In genomic region chr6:133512410-133513016, GRCh38 we compare ENCODE assay signal across 7 cellular contexts.
A peak's percentile ranks its signal among the peaks of the same experiment; 100 is the strongest.
DNase-seq lines count a peak whose midpoint lies in the region; ATAC-seq, FAIRE-seq and TF ChIP-seq lines count a peak whose summit lies in the region.

No MANE protein-coding gene starts in this region.

- H3K27ac ChIP-seq in RWPE2 (ENCODE audit: poor library complexity, severe bottlenecking) (no peak overlapping the region), H1 (ENCODE audit: low read depth, low read length) (no peak overlapping the region), upper lobe of right lung (no peak overlapping the region)

- H2BK5ac ChIP-seq in H1 (ENCODE audit: low read depth, low read length): no peak overlapping the region

- H3K14ac ChIP-seq in H1 (ENCODE audit: insufficient read length): no peak overlapping the region

- 52% methylated on average over 4 of the region's 4 CpGs; no CpG with 5 or more reads in 1 of the 2 experiments for WGBS in H1 (ENCODE audit: extremely low coverage in 1 of 2, insufficient coverage in 1 of 2, insufficient read length in 1 of 2, insufficient replicate concordance in 2 of 2, low coverage in 1 of 2, low lambda C conversion rate in 2 of 2, missing lambda C conversion rate in 1 of 2), 2 experiments

- peak; percentile 18 for DNase-seq in GM10266 (ENCODE audit: extremely low spot score)
- DNase-seq in HS-27A (ENCODE audit: low read depth): peak; percentile 45
- DNase-seq in RWPE2 (ENCODE audit: low spot score): no peak
- DNase-seq in H1 (ENCODE audit: low read depth in 1 of 2, low spot score in 2 of 2): peak in 1 of 2 experiments; percentile 68
- DNase-seq in middle frontal gyrus (ENCODE audit: extremely low spot score, low spot score): peak; percentile 23
- no peak for DNase-seq in upper lobe of right lung

- ATAC-seq in RWPE2 (ENCODE audit: low read depth): peak; percentile 59; the same call in 1 of the 3 replicates
- ATAC-seq in upper lobe of right lung: peak; percentile 71
- no peak for ATAC-seq in GM19455 (IDR thresholded peaks at IDR 0.05; ENCODE audit: unreplicated experiment)

- H2BK20ac ChIP-seq in H1 (ENCODE audit: low read length): no peak overlapping the region

- no peaks in the 10 kb centered on the region for H3K79me2 ChIP-seq in H1 (ENCODE audit: control insufficient read depth in 1 of 2, insufficient read depth in 2 of 2, low read length in 2 of 2)

- H2BK15ac ChIP-seq in H1 (ENCODE audit: low read length): 0 out of 2 replicates have a peak overlapping the region, but pooled peaks have one; percentile 61

- intact Hi-C loops in upper lobe of right lung (cut with DNase I): loop anchor here (10.0 kb wide), 1 partner anchor 328 kb away; no protein-coding TSS in a partner anchor

- TF ChIP-seq CTCF in GM10266 (IDR thresholded peaks at IDR 0.05; ENCODE audit: control insufficient read depth, insufficient read depth, low read depth, missing control alignments) (peak; percentile 54), RWPE2 (IDR thresholded peaks at IDR 0.05; ENCODE audit: poor library complexity, severe bottlenecking) (peak; percentile 82), H1 (IDR thresholded peaks at IDR 0.05; ENCODE audit: control extremely low read depth in 1 of 3, insufficient read depth in 1 of 3, low read depth in 1 of 3, low read length in 3 of 3) (peak; percentile 3 to 72 (median 68)), upper lobe of right lung (IDR thresholded peaks at IDR 0.05) (peak; percentile 54)

- no peaks in the 10 kb centered on the region for H3K79me1 ChIP-seq in H1 (ENCODE audit: low read depth, low read length)

- H3K9ac ChIP-seq in H1 (replicated peaks in 1 of 4; ENCODE audit: extremely low read depth in 1 of 4, low read depth in 3 of 4, low read length in 3 of 4): no peak overlapping the region

- no peak for TF ChIP-seq POLR2A in H1 (IDR thresholded peaks at IDR 0.05; ENCODE audit: control extremely low read depth in 1 of 2, low read depth in 2 of 2, low read length in 2 of 2)

- H3K4me1 ChIP-seq in RWPE2 (ENCODE audit: insufficient read depth, poor library complexity, severe bottlenecking) (no peaks in the 10 kb centered on the region), H1 (replicated peaks in 1 of 4; ENCODE audit: control insufficient read depth in 3 of 4, insufficient read depth in 4 of 4, low read length in 3 of 4) (no peaks in the 10 kb centered on the region), upper lobe of right lung (no peaks in the 10 kb centered on the region)

- CTCF ChIA-PET in H1 (lab: Charles Lee; ENCODE audit: partially characterized antibody): interaction anchor here (0.7 to 1.5 kb wide), 18 partner anchors 9 to 688 kb away, joined by 3 to 8 read pairs (median 3); no protein-coding TSS in a partner anchor

- H3K27me3 ChIP-seq in RWPE2 (ENCODE audit: insufficient read depth, poor library complexity, severe bottlenecking) (no peaks in the 10 kb centered on the region), H1 (replicated peaks in 1 of 4; ENCODE audit: control insufficient read depth in 3 of 4, extremely low read depth in 1 of 4, insufficient read depth in 3 of 4, low read length in 3 of 4) (no peaks in the 10 kb centered on the region), upper lobe of right lung (peaks cover 4% of the 10 kb centered on the region)

- TF ChIP-seq EP300 in H1 (IDR thresholded peaks at IDR 0.05; ENCODE audit: borderline replicate concordance in 1 of 2, low read depth in 2 of 2, low read length in 2 of 2): no peak

- H3K4me3 ChIP-seq in RWPE2 (ENCODE audit: severe bottlenecking): no peak overlapping the region
- no peak overlapping the region for H3K4me3 ChIP-seq in H1 (ENCODE audit: extremely low read depth in 1 of 4, insufficient read depth in 2 of 4, low read depth in 3 of 4, low read length in 4 of 4)
- H3K4me3 ChIP-seq in upper lobe of right lung: no peak overlapping the region

- H2BK12ac ChIP-seq in H1 (ENCODE audit: low read depth, low read length): no peak overlapping the region

- H2AFZ ChIP-seq in H1 (ENCODE audit: low read length): peak overlapping the region; percentile 58; the same call in 1 of the 2 replicates

- no peak overlapping the region for H4K5ac ChIP-seq in H1 (ENCODE audit: insufficient read length, low read depth, low read length)

- no peak overlapping the region for H2AK5ac ChIP-seq in H1 (ENCODE audit: low read depth, low read length)

- H4K20me1 ChIP-seq in H1 (replicated peaks in 1 of 2; ENCODE audit: control insufficient read depth in 1 of 2, insufficient read depth in 2 of 2, low read length in 2 of 2): no peaks in the 10 kb centered on the region

- no peak overlapping the region for H4K8ac ChIP-seq in H1 (ENCODE audit: extremely low read depth, insufficient read depth, low read length)

- POLR2A ChIA-PET in H1 (lab: Charles Lee; ENCODE audit: partially characterized antibody): no interaction called here

- TF ChIP-seq RAD21 in H1 (IDR thresholded peaks at IDR 0.05 in 1 of 2, conservative IDR thresholded peaks at IDR 0.05 in 1 of 2; ENCODE audit: low read depth in 2 of 2, low read length in 2 of 2): peak; percentile 94 to 97

- H3K23me2 ChIP-seq in H1 (ENCODE audit: low read depth, low read length): no peaks in the 10 kb centered on the region; the same call in 1 of the 2 replicates

- no peak overlapping the region for H3K4me2 ChIP-seq in H1 (ENCODE audit: insufficient read depth in 1 of 2, low read depth in 2 of 2, low read length in 2 of 2)

- H3K56ac ChIP-seq in H1 (replicated peaks; ENCODE audit: insufficient read length, low read depth, low read length): no peak overlapping the region

- H3K4ac ChIP-seq in H1 (replicated peaks; ENCODE audit: insufficient read length, low read depth, low read length): peak overlapping the region; percentile 8

- H3K23ac ChIP-seq in H1 (ENCODE audit: insufficient read length): no peak overlapping the region

- no peak overlapping the region for H4K91ac ChIP-seq in H1 (replicated peaks; ENCODE audit: insufficient read length, low read length)

- no peak overlapping the region for H2BK120ac ChIP-seq in H1 (replicated peaks; ENCODE audit: low read depth, low read length)

- no peaks in the 10 kb centered on the region for H3K9me3 ChIP-seq in RWPE2 (ENCODE audit: severe bottlenecking)
- H3K9me3 ChIP-seq in H1 (ENCODE audit: insufficient read depth in 2 of 2, low read depth in 1 of 2, low read length in 1 of 2): no peaks in the 10 kb centered on the region
- H3K9me3 ChIP-seq in upper lobe of right lung: no peaks in the 10 kb centered on the region

- peak; percentile 99 for FAIRE-seq in H1 (lab: Jason Lieb, UNC)

- H3K36me3 ChIP-seq in RWPE2 (ENCODE audit: low read depth) (no peaks in the 10 kb centered on the region), H1 (ENCODE audit: control insufficient read depth in 2 of 4, insufficient read depth in 4 of 4, low read length in 3 of 4) (no peaks in the 10 kb centered on the region), upper lobe of right lung (no peaks in the 10 kb centered on the region)

- H3K18ac ChIP-seq in H1 (ENCODE audit: extremely low read depth, low read length): no peak overlapping the region

TF ChIP-seq in H1, 55 proteins besides CTCF, POLR2A, EP300 and RAD21:
- TF ChIP-seq CEBPB (IDR thresholded peaks at IDR 0.05; ENCODE audit: low read depth, low read length): 0 out of 2 replicates have a peak, but pooled peaks have one; percentile 38
- no peak for TF ChIP-seq TBP (IDR thresholded peaks at IDR 0.05; ENCODE audit: low read depth, low read length)

Comparison
In these comparisons a context has a peak if more than half of its experiments do, and no peak if none do; other contexts are left out.
1. DNase-seq: peak in GM10266 (single experiment), HS-27A (single experiment) and middle frontal gyrus (single experiment); none in RWPE2 (single experiment) and upper lobe of right lung (single experiment).
2. Peak in every context shown above with its lines, with median percentiles within 50 percentile points of each other: CTCF ChIP-seq.